Comparison of ENCODE assay signal across 1 cellular context in genomic region chr1:2534775-2535387, GRCh38.
TF ChIP-seq lines count a peak whose summit lies in the region.

No MANE protein-coding gene starts in this region.

TF ChIP-seq in HEK293, 187 proteins besides CTCF, POLR2A, EP300 and RAD21 (continued from another document):
- TF ChIP-seq ZNF416 (tag by site-specific recombination; IDR thresholded peaks at IDR 0.05) = no peak
- TF ChIP-seq ZFHX2 (tag by site-specific recombination; conservative IDR thresholded peaks at IDR 0.05) = 0 out of 2 replicates have a peak, but pooled peaks have one; percentile 32
- peak; percentile 52 for TF ChIP-seq GLIS2 (tag by site-specific recombination; IDR thresholded peaks at IDR 0.05)
